Comparison of ENCODE assay signal across 8 cellular contexts in genomic region chr14:68796418-68797101, GRCh38. TPM values are rescaled to one million over a fixed set of nuclear protein-coding genes. Genes with fewer than 3 reads are reported as not detected.
DNase-seq lines count a peak whose midpoint lies in the region; ATAC-seq and TF ChIP-seq lines count a peak whose summit lies in the region.

No MANE protein-coding gene starts in this region.

- H4K20me1 ChIP-seq in SK-N-SH (ENCODE audit: insufficient read depth), result no peaks in the 10 kb centered on the region

- H3K4me3 Mint-ChIP-seq in activated naive CD8-positive, alpha-beta T cell, result peak overlapping the region; percentile 99

- DNase-seq in SK-N-SH (no peak), kidney tubule cell (ENCODE audit: low spot score) (no peak)

- peak overlapping the region; percentile 91 to 99 for H3K27ac ChIP-seq in SK-N-SH (ENCODE audit: low read depth in 2 of 2, low read length in 1 of 2)
- H3K27ac ChIP-seq in iPS-20b (ENCODE audit: low read length), result peak overlapping the region; percentile 99
- H3K27ac ChIP-seq in stomach smooth muscle (ENCODE audit: low read length), result peak overlapping the region; percentile 100

- H3K27me3 ChIP-seq in SK-N-SH (ENCODE audit: insufficient read depth), result no peaks in the 10 kb centered on the region
- H3K27me3 ChIP-seq in iPS-20b (ENCODE audit: insufficient read depth, low read length), result no peaks in the 10 kb centered on the region
- H3K27me3 ChIP-seq in stomach smooth muscle (ENCODE audit: control insufficient read depth in 1 of 2, insufficient read depth in 2 of 2, low read length in 2 of 2), result no peaks in the 10 kb centered on the region

- peaks cover 2% of the 10 kb centered on the region for H3K9me3 Mint-ChIP-seq in activated naive CD8-positive, alpha-beta T cell (ENCODE audit: low read depth)

- H3K27me3 Mint-ChIP-seq in activated naive CD8-positive, alpha-beta T cell, result no peaks in the 10 kb centered on the region

- H3K36me3 ChIP-seq in SK-N-SH (replicated peaks in 1 of 2; ENCODE audit: control insufficient read depth in 1 of 2, insufficient read depth in 2 of 2, low read length in 1 of 2), result peaks cover 0 to 5% of the 10 kb centered on the region in 2 experiments
- peaks cover 12% of the 10 kb centered on the region; the same call in 1 of the 2 replicates for H3K36me3 ChIP-seq in iPS-20b (ENCODE audit: insufficient read depth, low read depth, low read length)
- peaks cover 4 to 8% of the 10 kb centered on the region in 2 donors for H3K36me3 ChIP-seq in stomach smooth muscle (ENCODE audit: control insufficient read depth in 2 of 2, insufficient read depth in 2 of 2, low read length in 2 of 2)

- H3K9me3 ChIP-seq in SK-N-SH (0 out of 2 replicates have a peak, but pooled peaks cover 4% of the 10 kb centered on the region), iPS-20b (ENCODE audit: insufficient read depth, low read depth, low read length) (peaks cover 7% of the 10 kb centered on the region; the same call in 1 of the 2 replicates), stomach smooth muscle (ENCODE audit: control insufficient read depth in 2 of 2, low read length in 2 of 2) (no peaks in the 10 kb centered on the region)

- CTCF ChIA-PET in SK-N-SH (lab: Yijun Ruan, JAX), result interaction anchor here (0.6 to 3.4 kb wide), 12 partner anchors 14 to 551 kb away, joined by 3 to 22 read pairs (median 3); no protein-coding TSS in a partner anchor

- peaks cover under 1% of the 10 kb centered on the region for H3K36me3 Mint-ChIP-seq in activated naive CD8-positive, alpha-beta T cell

- H2AFZ ChIP-seq in SK-N-SH (ENCODE audit: low read depth), result peak overlapping the region; percentile 58; the same call in 1 of the 2 replicates

- H3K4me1 ChIP-seq in SK-N-SH (ENCODE audit: control insufficient read depth in 1 of 2, insufficient read depth in 2 of 2, low read depth in 1 of 2, low read length in 1 of 2) (peaks cover 6 to 15% of the 10 kb centered on the region in 2 experiments; a peak in 3 of 4 replicates), iPS-20b (ENCODE audit: insufficient read depth, low read length) (peaks cover 15% of the 10 kb centered on the region), stomach smooth muscle (ENCODE audit: control insufficient read depth, insufficient read depth, low read length) (peaks cover 14% of the 10 kb centered on the region)

- TF ChIP-seq CTCF in SK-N-SH (IDR thresholded peaks at IDR 0.05), result no peak

- H3F3A ChIP-seq in SK-N-SH (replicated peaks; ENCODE audit: insufficient read depth), result peaks cover 51% of the 10 kb centered on the region

- H3K79me2 ChIP-seq in SK-N-SH (ENCODE audit: insufficient read depth), result peaks cover 11% of the 10 kb centered on the region

- TF ChIP-seq EP300 in SK-N-SH (IDR thresholded peaks at IDR 0.05; ENCODE audit: borderline replicate concordance in 1 of 2, low read depth in 1 of 2, low read length in 1 of 2), result no peak

- H3K4me3 ChIP-seq in SK-N-SH (ENCODE audit: low read depth in 2 of 2, low read length in 1 of 2) (peak overlapping the region; percentile 60 to 71; a peak in 3 of 4 replicates), iPS-20b (ENCODE audit: low read length) (peak overlapping the region; percentile 100), stomach smooth muscle (ENCODE audit: low read length in 2 of 2) (peak overlapping the region; percentile 56 to 83)

- ATAC-seq in SK-N-SH treated with all-trans-retinoic acid at 6 μM for 48 hours (no peak), HG02798 (IDR thresholded peaks at IDR 0.05; ENCODE audit: poor library complexity, unreplicated experiment) (no peak), HG03460 (IDR thresholded peaks at IDR 0.05; ENCODE audit: unreplicated experiment) (no peak)

- POLR2A ChIA-PET in SK-N-SH (lab: Yijun Ruan, JAX), result no interaction called here

- H3K4me2 ChIP-seq in SK-N-SH, result peak overlapping the region; percentile 88

- peak overlapping the region; percentile 90 for H3K27ac Mint-ChIP-seq in activated naive CD8-positive, alpha-beta T cell

- H3K9ac ChIP-seq in SK-N-SH (peak overlapping the region; percentile 98; the same call in 1 of the 2 replicates), iPS-20b (ENCODE audit: low read depth, low read length) (peak overlapping the region; percentile 100; the same call in 1 of the 2 replicates), stomach smooth muscle (ENCODE audit: low read length in 2 of 2) (peak overlapping the region; percentile 96 to 99)

- H3K9me2 ChIP-seq in SK-N-SH, result no peaks in the 10 kb centered on the region

- 86% methylated on average over 5 of the region's 5 CpGs for WGBS in SK-N-SH (ENCODE audit: low lambda C conversion rate)

- TF ChIP-seq RAD21 in SK-N-SH (IDR thresholded peaks at IDR 0.05; ENCODE audit: low read length), result no peak

- peaks cover 56% of the 10 kb centered on the region for H3K4me1 Mint-ChIP-seq in activated naive CD8-positive, alpha-beta T cell (ENCODE audit: low read depth)

TF ChIP-seq in SK-N-SH, 30 proteins besides CTCF, POLR2A, EP300 and RAD21 (continues in another document):
- TF ChIP-seq YY1 (IDR thresholded peaks at IDR 0.05; ENCODE audit: low read depth) (no peak), REST (IDR thresholded peaks at IDR 0.05; ENCODE audit: low read depth, low read length) (no peak), RCOR1 (IDR thresholded peaks at IDR 0.05; ENCODE audit: low read length) (no peak), EZH2phosphoT487 (IDR thresholded peaks at IDR 0.05; ENCODE audit: borderline replicate concordance, low read depth) (no peak), JUND (IDR thresholded peaks at IDR 0.05) (no peak), SMC3 (IDR thresholded peaks at IDR 0.05; ENCODE audit: low read depth, low read length) (no peak)

TF ChIP-seq in SK-N-SH treated with all-trans-retinoic acid at 6 μM for 48 hours, 23 proteins besides CTCF, POLR2A, EP300 and RAD21:
- TF ChIP-seq POU6F1 (CRISPR knock-in tag; IDR thresholded peaks at IDR 0.05; ENCODE audit: borderline replicate concordance, low read depth), result no peak
- no peak for TF ChIP-seq OSR1 (CRISPR knock-in tag; IDR thresholded peaks at IDR 0.05)

RNA-seq across cellular contexts. Expression of gene ZFP36L1, which starts 3.7 kb away (rescaled TPM):
- polyA plus RNA-seq in SK-N-SH (2012; rRNA removed), result 8.8 and 16.5 TPM in 2 replicates
- polyA plus RNA-seq in SK-N-SH (2012; cell fraction: cytosol; rRNA removed), result 8.1 and 13.9 TPM in 2 replicates
- 27.3 and 37.3 TPM in 2 replicates for polyA plus RNA-seq in SK-N-SH (2012; cell fraction: nucleus; rRNA removed)
